ENCODE assay signal across 1 cellular context in the genomic region with DNA sequence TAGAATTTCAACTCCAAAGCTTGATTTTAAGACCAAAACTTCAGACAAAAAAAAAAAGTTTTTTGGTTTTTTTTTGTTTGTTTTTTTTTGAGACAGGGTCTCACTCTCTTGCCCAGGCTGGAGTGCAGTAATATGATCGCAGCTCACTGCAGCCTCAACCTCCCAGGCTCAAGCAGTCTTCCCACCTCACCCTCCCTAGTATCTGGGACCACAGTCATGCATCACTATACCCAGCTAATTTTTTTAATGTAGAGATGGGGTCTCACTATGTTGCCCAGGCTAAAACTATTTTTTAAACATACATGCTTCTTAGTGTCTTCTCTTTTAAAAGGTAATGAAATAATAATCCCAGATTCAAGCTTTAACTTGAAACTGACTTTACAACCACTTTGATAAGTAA.
A peak's percentile ranks its signal among the peaks of the same experiment; 100 is the strongest.
TF ChIP-seq lines count a peak whose summit lies in the region.

No MANE protein-coding gene starts in this region.

TF ChIP-seq in HepG2, 621 proteins besides CTCF, POLR2A, EP300 and RAD21:
- TF ChIP-seq RARA (CRISPR knock-in tag; IDR thresholded peaks at IDR 0.05): no peak
- no peak for TF ChIP-seq RERE (CRISPR knock-in tag; IDR thresholded peaks at IDR 0.05; ENCODE audit: low read depth)
- TF ChIP-seq ZNF782 (CRISPR knock-in tag; IDR thresholded peaks at IDR 0.05; ENCODE audit: borderline replicate concordance): no peak
- TF ChIP-seq, protein P1, sequence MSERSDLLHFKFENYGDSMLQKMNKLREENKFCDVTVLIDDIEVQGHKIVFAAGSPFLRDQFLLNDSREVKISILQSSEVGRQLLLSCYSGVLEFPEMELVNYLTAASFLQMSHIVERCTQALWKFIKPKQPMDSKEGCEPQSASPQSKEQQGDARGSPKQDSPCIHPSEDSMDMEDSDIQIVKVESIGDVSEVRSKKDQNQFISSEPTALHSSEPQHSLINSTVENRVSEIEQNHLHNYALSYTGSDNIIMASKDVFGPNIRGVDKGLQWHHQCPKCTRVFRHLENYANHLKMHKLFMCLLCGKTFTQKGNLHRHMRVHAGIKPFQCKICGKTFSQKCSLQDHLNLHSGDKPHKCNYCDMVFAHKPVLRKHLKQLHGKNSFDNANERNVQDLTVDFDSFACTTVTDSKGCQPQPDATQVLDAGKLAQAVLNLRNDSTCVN (CRISPR knock-in tag; IDR thresholded peaks at IDR 0.05; ENCODE audit: borderline replicate concordance): no peak
- TF ChIP-seq ZNF121 (CRISPR knock-in tag; IDR thresholded peaks at IDR 0.05): peak; percentile 52; the same call in 1 of the 2 replicates
